Comparison of ENCODE assay signal across 16 cellular contexts in the genomic region with DNA sequence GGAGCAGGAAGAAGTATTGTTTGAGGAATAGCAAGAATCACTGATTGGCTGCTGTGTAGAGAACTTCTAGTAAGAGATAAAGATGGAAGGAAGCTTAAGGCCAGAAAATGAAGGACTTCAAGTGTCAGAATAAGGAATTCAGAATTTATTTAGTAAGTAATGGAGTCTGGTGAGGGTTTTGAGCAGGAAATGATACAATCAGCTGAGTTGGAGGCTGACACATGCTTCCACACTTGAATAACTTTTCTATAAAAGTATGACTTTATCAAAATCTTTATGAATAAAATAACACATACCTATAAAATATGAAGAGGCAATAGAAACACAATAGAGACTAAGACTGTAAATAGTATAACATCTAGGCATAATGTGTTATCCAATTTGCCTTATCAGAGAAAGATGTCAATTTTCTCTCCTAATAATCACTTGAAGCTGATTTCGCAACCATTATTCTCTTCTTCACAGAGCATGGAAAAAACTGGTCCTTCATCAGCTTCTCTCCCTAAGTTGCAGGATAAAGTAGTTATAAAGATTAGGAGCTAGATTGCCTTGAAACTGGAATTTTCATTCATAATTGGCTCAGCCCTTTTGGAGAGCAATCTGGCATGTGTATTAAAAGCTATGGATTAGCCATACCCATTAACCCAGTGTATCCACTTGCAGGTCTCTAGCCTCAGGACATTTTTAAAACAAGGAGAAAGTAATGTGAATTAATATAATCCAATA.
"Had no signal": no experiment of that assay in that cellular context is flagged by ENCODE, and none has a peak within 500 bp of the region (broad histone marks: within the 10 kb centered on the region; RNA-seq: fewer than 3 reads in every experiment).

No MANE protein-coding gene starts in this region.

- H3K4me3 ChIP-seq: heart left ventricle, left ventricle myocardium inferior, upper lobe of left lung had no signal

- H3K27me3 ChIP-seq: brain microvascular endothelial cell, heart left ventricle, upper lobe of left lung had no signal

- H3K27ac ChIP-seq: brain microvascular endothelial cell, heart left ventricle, left ventricle myocardium inferior, upper lobe of left lung had no signal

- H3K9me3 Mint-ChIP-seq: nephron; stimulated activated naive CD8-positive, alpha-beta T cell treated with anti-CD3 and anti-CD28 coated beads, Interleukin-15, Interleukin-2, amounts not matched to agents 100 ng/mL and 50 ng/mL, for 24 hours had no signal

- DNase-seq: activated CD4-positive, alpha-beta T cell treated with anti-CD3 and anti-CD28 coated beads, Interleukin-2, amount 50 U/mL, for 4 hours; activated effector memory CD4-positive, alpha-beta T cell treated with anti-CD3 and anti-CD28 coated beads, Interleukin-2, amount 50 U/mL, for 16 hours; activated T-cell treated with anti-CD3 and anti-CD28 coated beads, Interleukin-2, amount 50 U/mL, for 4 hours; amygdala; brain microvascular endothelial cell; foreskin melanocyte; heart left ventricle; islet precursor cell; left ventricle myocardium inferior; stimulated activated CD4-positive, alpha-beta T cell treated with anti-CD3 and anti-CD28 coated beads, Interleukin-4, amount 100 ng/mL, for 1 hour; stimulated activated CD8-positive, alpha-beta memory T cell treated with anti-CD3 and anti-CD28 coated beads, Interleukin-4, amount 100 ng/mL, for 48 hours; T-helper 2 cell; upper lobe of left lung had no signal

- H3K36me3 ChIP-seq: brain microvascular endothelial cell, heart left ventricle, left ventricle myocardium inferior, upper lobe of left lung had no signal

- H3K36me3 Mint-ChIP-seq: activated naive CD8-positive, alpha-beta T cell had no signal

- H3K9me3 ChIP-seq: heart left ventricle, left ventricle myocardium inferior, upper lobe of left lung had no signal

- H3K27ac Mint-ChIP-seq: activated naive CD8-positive, alpha-beta T cell; nephron; stimulated activated naive CD8-positive, alpha-beta T cell treated with anti-CD3 and anti-CD28 coated beads, Interleukin-15, Interleukin-2, amounts not matched to agents 100 ng/mL and 50 ng/mL, for 24 hours had no signal

- ATAC-seq: activated T-cell treated with anti-CD3 and anti-CD28 coated beads, Interleukin-2, amount 50 U/mL, for 4 hours; heart left ventricle had no signal

- H3K4me3 Mint-ChIP-seq: activated naive CD8-positive, alpha-beta T cell; activated T-cell treated with anti-CD3 and anti-CD28 coated beads, Interleukin-2, amount 50 U/mL, for 4 hours; nephron; stimulated activated naive CD8-positive, alpha-beta T cell treated with anti-CD3 and anti-CD28 coated beads, Interleukin-15, Interleukin-2, amounts not matched to agents 100 ng/mL and 50 ng/mL, for 24 hours had no signal
